Comparison of ENCODE assay signal across 8 cellular contexts in genomic region chr1:156119503-156120209, GRCh38. TPM values are rescaled to one million over a fixed set of nuclear protein-coding genes. Genes with fewer than 3 reads are reported as not detected.
DNase-seq lines count a peak whose midpoint lies in the region; ATAC-seq and TF ChIP-seq lines count a peak whose summit lies in the region.

No MANE protein-coding gene starts in this region.

- H3K27ac Mint-ChIP-seq in brain, result peak overlapping the region; percentile 22 to 100 (median 87)

- peaks cover 86% of the 10 kb centered on the region for H3K4me1 Mint-ChIP-seq in brain

- no peak overlapping the region for H3K4me3 ChIP-seq in lung

- peaks cover 0 to 7% of the 10 kb centered on the region in 2 donors for H3K36me3 ChIP-seq in lung (ENCODE audit: control insufficient read depth in 2 of 2, insufficient read depth in 2 of 2, low read length in 2 of 2)

- TF ChIP-seq CTCF in brain (conservative IDR thresholded peaks at IDR 0.05) (no peak), lung (IDR thresholded peaks at IDR 0.05; ENCODE audit: control extremely low read depth, extremely low read depth) (no peak), GM10266 (IDR thresholded peaks at IDR 0.05; ENCODE audit: control insufficient read depth, insufficient read depth, low read depth, missing control alignments) (no peak)

- H3K36me3 Mint-ChIP-seq in brain, result peaks cover 26% of the 10 kb centered on the region

- WGBS in lung, 2 donors, result 35 to 43% methylated on average over 3 of the region's 3 CpGs

- H3K27me3 ChIP-seq in lung (ENCODE audit: control insufficient read depth, insufficient read depth), result no peaks in the 10 kb centered on the region

- DNase-seq in COR-L47 (lab: John Stamatoyannopoulos, UW), result peak; percentile 20
- peak; percentile 95 for DNase-seq in NOMO-1 treated with dmso at 0.1 percent for 144 hours (lab: John Stamatoyannopoulos, UW; ENCODE audit: unreplicated experiment)
- DNase-seq in lung (ENCODE audit: low spot score), result no peak
- no peak for DNase-seq in GM10266 (ENCODE audit: extremely low spot score)

- peak overlapping the region; percentile 61 to 87 for H3K27ac ChIP-seq in lung (ENCODE audit: low read depth in 1 of 2, low read length in 1 of 2)

- peak overlapping the region in 3 of 5 experiments; percentile 22 to 89 (median 80) for H3K4me3 Mint-ChIP-seq in brain

- no peaks in the 10 kb centered on the region for H3K9me3 ChIP-seq in lung (ENCODE audit: control insufficient read depth in 2 of 2, insufficient read depth in 1 of 2, low read length in 1 of 2)

- no peaks in the 10 kb centered on the region for H3K27me3 Mint-ChIP-seq in brain

- H3K4me1 ChIP-seq in lung (ENCODE audit: control insufficient read depth in 2 of 2, insufficient read depth in 2 of 2, low read length in 2 of 2), result peaks cover 28 to 33% of the 10 kb centered on the region in 2 donors

- ATAC-seq in lung (ENCODE audit: insufficient read depth, low FRiP score) (no peak), HG02870 (IDR thresholded peaks at IDR 0.05; ENCODE audit: unreplicated experiment) (no peak), GM21717 (IDR thresholded peaks at IDR 0.05; ENCODE audit: unreplicated experiment) (no peak), GM19351 (IDR thresholded peaks at IDR 0.05; ENCODE audit: unreplicated experiment) (no peak)

- no peaks in the 10 kb centered on the region for H3K9me3 Mint-ChIP-seq in brain

RNA-seq across cellular contexts. Expression of gene LMNA, which starts 5.1 kb away (rescaled TPM):
- polyA plus RNA-seq in brain (ENCODE audit: insufficient read depth, low read depth, low replicate concordance), result 55.1 TPM
- 100 to 1,000 TPM; 182 to 547 TPM for total RNA-seq in lung
- polyA plus RNA-seq in lung, result 100 to 1,000 TPM; 163 to 205 TPM

RNA-seq across cellular contexts. Expression of gene SEMA4A, which starts 33.7 kb away (rescaled TPM):
- polyA plus RNA-seq in brain (ENCODE audit: insufficient read depth, low read depth, low replicate concordance) (6.6 TPM), lung (10 to 100 TPM; 26.9 to 54.9 TPM)
- 10 to 100 TPM; 22.7 to 46.9 TPM for total RNA-seq in lung

RNA-seq across cellular contexts. Expression of gene MEX3A, which starts 37.4 kb away (rescaled TPM):
- polyA plus RNA-seq in brain (ENCODE audit: insufficient read depth, low read depth, low replicate concordance), result 91.7 TPM
- 1 to 10 TPM; 1.1 to 8.1 TPM for total RNA-seq in lung
- under 1 TPM; 0.26 to 1.00 TPM for polyA plus RNA-seq in lung

RNA-seq across cellular contexts. Expression of gene RAB25, which starts 58.7 kb away (rescaled TPM):
- polyA plus RNA-seq in brain (ENCODE audit: insufficient read depth, low read depth, low replicate concordance) (113 TPM), lung (100 to 1,000 TPM in 1 of 2 donors, 10 to 100 TPM in 1; 99.2 to 156 TPM)
- 10 to 100 TPM; 62.7 to 75.2 TPM for total RNA-seq in lung

Comparison
In these comparisons a context has a peak if more than half of its experiments do, and no peak if none do; other contexts are left out.
1. DNase-seq: peak in COR-L47 (single experiment) and NOMO-1 treated with dmso at 0.1 percent for 144 hours (single experiment); none in lung (single experiment) and GM10266 (single experiment).
2. RNA of gene MEX3A, which starts 37.4 kb away (polyA plus RNA-seq): 91.7 TPM in brain (single experiment); 0.26 to 1.00 TPM in lung; every median in the first group is over 10 times any median in the second.